ENCODE assay signal across 29 cellular contexts in the genomic region with DNA sequence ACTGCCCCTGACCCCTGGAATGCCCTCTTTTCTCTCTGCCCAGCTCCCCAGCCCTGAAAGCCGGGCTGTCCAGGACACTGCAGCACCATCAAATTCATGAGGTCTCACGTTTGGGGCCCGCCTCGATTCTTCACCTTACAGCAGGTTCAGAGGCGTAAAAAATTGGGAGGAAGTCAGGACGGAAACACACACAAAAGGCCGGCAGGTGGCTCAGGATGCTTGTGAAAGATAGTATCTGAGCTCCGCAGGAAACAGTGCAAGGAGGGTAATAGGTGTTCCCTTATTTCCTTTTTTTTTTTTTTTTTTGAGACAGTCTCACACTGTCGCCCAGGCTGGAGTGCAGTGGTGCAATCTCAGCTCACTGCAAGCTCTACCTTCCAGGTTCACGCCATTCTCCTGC. TPM values are rescaled to one million over a fixed set of nuclear protein-coding genes. Genes with fewer than 3 reads are reported as not detected.
A peak's percentile ranks its signal among the peaks of the same experiment; 100 is the strongest.
DNase-seq lines count a peak whose midpoint lies in the region; ATAC-seq, FAIRE-seq and TF ChIP-seq lines count a peak whose summit lies in the region.
"Had no signal": no experiment of that assay in that cellular context is flagged by ENCODE, and none has a peak within 500 bp of the region (broad histone marks: within the 10 kb centered on the region; RNA-seq: fewer than 3 reads in every experiment).

No MANE protein-coding gene starts in this region.

- H3K56ac ChIP-seq in H1 (replicated peaks; ENCODE audit: insufficient read length, low read depth, low read length), result no peak overlapping the region

- no peak overlapping the region for H3K4me3 ChIP-seq in CD4-positive, CD25-positive, alpha-beta regulatory T cell (ENCODE audit: low read depth, low read length)
- H3K4me3 ChIP-seq in OCI-LY7 (ENCODE audit: low read depth, low read length, poor library complexity, severe bottlenecking), result no peak overlapping the region
- H3K4me3 ChIP-seq in H1 (ENCODE audit: extremely low read depth in 1 of 4, insufficient read depth in 2 of 4, low read depth in 3 of 4, low read length in 4 of 4), result no peak overlapping the region
- no peak overlapping the region for H3K4me3 ChIP-seq in coronary artery
- H3K4me3 ChIP-seq: right atrium auricular region, spleen had no signal

- DNase-seq in DMS153 treated with DMSO at 0.1 percent for 48 hours (lab: John Stamatoyannopoulos, UW; ENCODE audit: unreplicated experiment) (peak; percentile 2), DMS153 (lab: John Stamatoyannopoulos, UW) (no peak), OCI-LY7 (ENCODE audit: low spot score) (peak; percentile 30), H1 (ENCODE audit: low read depth in 1 of 2, low spot score in 2 of 2) (no peak), coronary artery (ENCODE audit: low spot score) (no peak), medulla oblongata (ENCODE audit: extremely low spot score) (no peak)
- DNase-seq in CD4-positive, CD25-positive, alpha-beta regulatory T cell, result peak in 1 of 3 donors; percentile 74
- DNase-seq: activated CD8-positive, alpha-beta memory T cell treated with anti-CD3 and anti-CD28 coated beads, Interleukin-2, amount 50 U/mL, for 4 hours; dermis blood vessel endothelial cell; DMS79 treated with DMSO at 0.1 percent for 48 hours; glutamatergic neuron; kidney glomerular epithelial cell; NCI-H1092; NCI-H2029 treated with DMSO at 0.1 percent for 48 hours; NCI-H510A treated with DMSO at 0.1 percent for 48 hours; spleen; stimulated activated CD4-positive, alpha-beta T cell treated with anti-CD3 and anti-CD28 coated beads, Interleukin-4, amount 100 ng/mL, for 24 hours; T1000 had no signal

- no peak overlapping the region for H2BK120ac ChIP-seq in H1 (replicated peaks; ENCODE audit: low read depth, low read length)

- H3K9me3 ChIP-seq in CD4-positive, CD25-positive, alpha-beta regulatory T cell (ENCODE audit: control insufficient read depth in 2 of 2, low read length in 2 of 2), result no peaks in the 10 kb centered on the region
- no peaks in the 10 kb centered on the region for H3K9me3 ChIP-seq in OCI-LY7 (ENCODE audit: low read length)
- no peaks in the 10 kb centered on the region for H3K9me3 ChIP-seq in H1 (ENCODE audit: insufficient read depth in 2 of 2, low read depth in 1 of 2, low read length in 1 of 2)
- H3K9me3 ChIP-seq: right atrium auricular region had no signal

- no peak overlapping the region for H3K9ac ChIP-seq in H1 (replicated peaks in 1 of 4; ENCODE audit: extremely low read depth in 1 of 4, low read depth in 3 of 4, low read length in 3 of 4)

- H4K20me1 ChIP-seq in OCI-LY7 (ENCODE audit: insufficient read depth, low read length), result no peaks in the 10 kb centered on the region
- peaks cover 0 to 1% of the 10 kb centered on the region in 2 experiments for H4K20me1 ChIP-seq in H1 (replicated peaks in 1 of 2; ENCODE audit: control insufficient read depth in 1 of 2, insufficient read depth in 2 of 2, low read length in 2 of 2)

- no peaks in the 10 kb centered on the region for H3K79me1 ChIP-seq in H1 (ENCODE audit: low read depth, low read length)

- H2BK12ac ChIP-seq in H1 (ENCODE audit: low read depth, low read length), result no peak overlapping the region

- no peak overlapping the region for H2BK15ac ChIP-seq in H1 (ENCODE audit: low read length)

- H3K27me3 Mint-ChIP-seq in CD4-positive, CD25-positive, alpha-beta regulatory T cell, result peaks cover 25% of the 10 kb centered on the region

- H3K4me3 Mint-ChIP-seq in CD4-positive, CD25-positive, alpha-beta regulatory T cell, result peak overlapping the region in 3 of 4 donors; percentile 4 to 56 (median 19)
- H3K4me3 Mint-ChIP-seq: stimulated activated naive CD8-positive, alpha-beta T cell treated with anti-CD3 and anti-CD28 coated beads, Interleukin-15, Interleukin-2, amounts not matched to agents 100 ng/mL and 50 ng/mL, for 24 hours had no signal

- POLR2A ChIA-PET in OCI-LY7 (lab: Charles Lee), result interaction anchor here (0.6 to 0.7 kb wide), 2 partner anchors 63 to 1845 kb away, joined by 3 read pairs; no protein-coding TSS in a partner anchor
- POLR2A ChIA-PET in H1 (lab: Charles Lee; ENCODE audit: partially characterized antibody), result interaction anchor here (0.7 kb wide), 1 partner anchor 16 kb away, joined by 3 read pairs; no protein-coding TSS in a partner anchor

- TF ChIP-seq EP300 in H1 (IDR thresholded peaks at IDR 0.05; ENCODE audit: borderline replicate concordance in 1 of 2, low read depth in 2 of 2, low read length in 2 of 2), result no peak

- H2AFZ ChIP-seq in OCI-LY7 (ENCODE audit: low read length) (no peak overlapping the region), H1 (ENCODE audit: low read length) (no peak overlapping the region)

- intact Hi-C loops in OCI-LY7 (cut with micrococcal nuclease; ENCODE audit: unreplicated experiment), result loop anchor here (10.0 kb wide), 1 partner anchor 274 kb away; a partner anchor contains a TSS

- no peak overlapping the region for H3K23ac ChIP-seq in H1 (ENCODE audit: insufficient read length)

- no peak overlapping the region for H3K27ac ChIP-seq in CD4-positive, CD25-positive, alpha-beta regulatory T cell (ENCODE audit: insufficient read depth, low read length, poor library complexity, severe bottlenecking)
- H3K27ac ChIP-seq in OCI-LY7 (ENCODE audit: low read depth, low read length, poor library complexity, severe bottlenecking), result no peak overlapping the region
- no peak overlapping the region for H3K27ac ChIP-seq in H1 (ENCODE audit: low read depth, low read length)
- no peak overlapping the region for H3K27ac ChIP-seq in coronary artery
- H3K27ac ChIP-seq: 22Rv1, right atrium auricular region, spleen had no signal

- H2AK5ac ChIP-seq in H1 (ENCODE audit: low read depth, low read length), result no peak overlapping the region

- BruUV-seq in OCI-LY7 (replicated peaks; lab: Mats Ljungman, UMichigan), result no TSS peak

- H3K4me2 ChIP-seq in OCI-LY7 (ENCODE audit: low read length) (no peak overlapping the region), H1 (ENCODE audit: insufficient read depth in 1 of 2, low read depth in 2 of 2, low read length in 2 of 2) (no peak overlapping the region)

- ATAC-seq in CD4-positive, CD25-positive, alpha-beta regulatory T cell (ENCODE audit: low read depth in 2 of 2), result peak in 1 of 2 donors; percentile 13
- no peak for ATAC-seq in GM21825 (IDR thresholded peaks at IDR 0.05; ENCODE audit: unreplicated experiment)
- ATAC-seq: SK-N-SH treated with all-trans-retinoic acid at 6 μM for 48 hours had no signal

- TF ChIP-seq CTCF in OCI-LY7 (conservative IDR thresholded peaks at IDR 0.05; ENCODE audit: low read length), result 0 out of 2 replicates have a peak, but pooled peaks have one; percentile 20
- TF ChIP-seq CTCF in H1 (IDR thresholded peaks at IDR 0.05; ENCODE audit: control extremely low read depth in 1 of 3, insufficient read depth in 1 of 3, low read depth in 1 of 3, low read length in 3 of 3), result no peak
- TF ChIP-seq CTCF in coronary artery (IDR thresholded peaks at IDR 0.05), result no peak

- H3K36me3 ChIP-seq in CD4-positive, CD25-positive, alpha-beta regulatory T cell (ENCODE audit: control insufficient read depth, insufficient read depth, low read length), result no peaks in the 10 kb centered on the region
- H3K36me3 ChIP-seq in OCI-LY7 (ENCODE audit: insufficient read depth, low read length) (no peaks in the 10 kb centered on the region), H1 (ENCODE audit: control insufficient read depth in 2 of 4, insufficient read depth in 4 of 4, low read length in 3 of 4) (no peaks in the 10 kb centered on the region)
- H3K36me3 ChIP-seq: right atrium auricular region, spleen had no signal

- peaks cover 0 to 3% (median 0%) of the 10 kb centered on the region in 7 donors for H3K9me3 Mint-ChIP-seq in CD4-positive, CD25-positive, alpha-beta regulatory T cell
- H3K9me3 Mint-ChIP-seq: activated T-helper 2 cell treated with anti-CD3 and anti-CD28 coated beads, Interferon-gamma antibody, Interleukin-2, Interleukin-4, amounts not matched to agents 10 μg/mL and 5 μg/mL and 100 μg/mL, durations not matched to agents 14 hours and 24 hours and 36 hours; stimulated activated naive CD8-positive, alpha-beta T cell treated with anti-CD3 and anti-CD28 coated beads, Interleukin-15, Interleukin-2, amounts not matched to agents 100 ng/mL and 50 ng/mL, for 24 hours had no signal

- peak overlapping the region; percentile 19 for H4K91ac ChIP-seq in H1 (replicated peaks; ENCODE audit: insufficient read length, low read length)

- H3K9me2 ChIP-seq in OCI-LY7 (ENCODE audit: insufficient read depth, low read length), result no peaks in the 10 kb centered on the region

- no peak for TF ChIP-seq POLR2A in H1 (IDR thresholded peaks at IDR 0.05; ENCODE audit: control extremely low read depth in 1 of 2, low read depth in 2 of 2, low read length in 2 of 2)

- TF ChIP-seq RAD21 in H1 (IDR thresholded peaks at IDR 0.05 in 1 of 2, conservative IDR thresholded peaks at IDR 0.05 in 1 of 2; ENCODE audit: low read depth in 2 of 2, low read length in 2 of 2), result peak in 1 of 2 experiments; percentile 7; a peak in 1 of 4 replicates

- peaks cover 39% of the 10 kb centered on the region for H3K4me1 ChIP-seq in CD4-positive, CD25-positive, alpha-beta regulatory T cell (ENCODE audit: control insufficient read depth, insufficient read depth, low read length, poor library complexity, severe bottlenecking)
- H3K4me1 ChIP-seq in OCI-LY7 (ENCODE audit: insufficient read depth, low read length, poor library complexity, severe bottlenecking), result no peaks in the 10 kb centered on the region
- peaks cover 0 to 26% (median 12%) of the 10 kb centered on the region in 4 experiments; a peak in 5 of 7 replicates for H3K4me1 ChIP-seq in H1 (replicated peaks in 1 of 4; ENCODE audit: control insufficient read depth in 3 of 4, insufficient read depth in 4 of 4, low read length in 3 of 4)

- no peaks in the 10 kb centered on the region for H3K79me2 ChIP-seq in OCI-LY7 (ENCODE audit: insufficient read depth, low read depth, low read length)
- no peaks in the 10 kb centered on the region for H3K79me2 ChIP-seq in H1 (ENCODE audit: control insufficient read depth in 1 of 2, insufficient read depth in 2 of 2, low read length in 2 of 2)

- H3K36me3 Mint-ChIP-seq in CD4-positive, CD25-positive, alpha-beta regulatory T cell, result no peaks in the 10 kb centered on the region

- no peak overlapping the region for H2BK5ac ChIP-seq in H1 (ENCODE audit: low read depth, low read length)

- H3K27me3 ChIP-seq in CD4-positive, CD25-positive, alpha-beta regulatory T cell (ENCODE audit: control insufficient read depth, insufficient read depth, low read length), result no peaks in the 10 kb centered on the region
- H3K27me3 ChIP-seq in H1 (replicated peaks in 1 of 4; ENCODE audit: control insufficient read depth in 3 of 4, extremely low read depth in 1 of 4, insufficient read depth in 3 of 4, low read length in 3 of 4), result peaks cover 17 to 43% (median 36%) of the 10 kb centered on the region in 4 experiments
- H3K27me3 ChIP-seq: right atrium auricular region had no signal

- no peak overlapping the region for H3K18ac ChIP-seq in H1 (ENCODE audit: extremely low read depth, low read length)

- H3K4ac ChIP-seq in H1 (replicated peaks; ENCODE audit: insufficient read length, low read depth, low read length), result no peak overlapping the region

- no peak overlapping the region for H3K14ac ChIP-seq in H1 (ENCODE audit: insufficient read length)

- H3K23me2 ChIP-seq in H1 (ENCODE audit: low read depth, low read length), result peaks cover 20% of the 10 kb centered on the region

- H3K27ac Mint-ChIP-seq in CD4-positive, CD25-positive, alpha-beta regulatory T cell, result peak overlapping the region in 2 of 3 donors; percentile 56 to 85
- H3K27ac Mint-ChIP-seq: activated T-helper 2 cell treated with anti-CD3 and anti-CD28 coated beads, Interferon-gamma antibody, Interleukin-2, Interleukin-4, amounts not matched to agents 10 μg/mL and 5 μg/mL and 100 μg/mL, durations not matched to agents 14 hours and 24 hours and 36 hours; stimulated activated naive CD8-positive, alpha-beta T cell treated with anti-CD3 and anti-CD28 coated beads, Interleukin-15, Interleukin-2, amounts not matched to agents 100 ng/mL and 50 ng/mL, for 24 hours had no signal

- 81% methylated on average over 8 of the region's 10 CpGs; no CpG with 5 or more reads in 1 of the 2 experiments for WGBS in H1 (ENCODE audit: extremely low coverage in 1 of 2, insufficient coverage in 1 of 2, insufficient read length in 1 of 2, insufficient replicate concordance in 2 of 2, low coverage in 1 of 2, low lambda C conversion rate in 2 of 2, missing lambda C conversion rate in 1 of 2), 2 experiments

- CTCF ChIA-PET in OCI-LY7 (lab: Charles Lee; ENCODE audit: unreplicated experiment), result no interaction called here
- CTCF ChIA-PET in H1 (lab: Charles Lee; ENCODE audit: partially characterized antibody), result interaction anchor here (0.6 to 2.6 kb wide), 7 partner anchors 11 to 825 kb away, joined by 3 to 16 read pairs (median 5); no protein-coding TSS in a partner anchor

- FAIRE-seq in H1 (lab: Jason Lieb, UNC), result no peak
- FAIRE-seq: endothelial cell of umbilical vein, GM12891 had no signal

- H4K8ac ChIP-seq in H1 (ENCODE audit: extremely low read depth, insufficient read depth, low read length), result no peak overlapping the region

- no peak overlapping the region for H2BK20ac ChIP-seq in H1 (ENCODE audit: low read length)

- H4K5ac ChIP-seq in H1 (ENCODE audit: insufficient read length, low read depth, low read length), result no peak overlapping the region

- H3K4me1 Mint-ChIP-seq in CD4-positive, CD25-positive, alpha-beta regulatory T cell, result peaks cover 0 to 59% (median 19%) of the 10 kb centered on the region in 4 donors

RNA-seq across cellular contexts. Expression of a gene that starts 4.1 kb away (rescaled TPM):
- 1.5 TPM for total RNA-seq in CD4-positive, CD25-positive, alpha-beta regulatory T cell
- polyA plus RNA-seq in CD4-positive, CD25-positive, alpha-beta regulatory T cell, result 1 to 10 TPM in 1 of 4 donors, under 1 TPM in 3; 0.27 to 2.6 (median 0.34) TPM
- total RNA-seq in OCI-LY7 (2014; rRNA removed; shearing (Covaris generic)), result not detected in 2 replicates
- not detected in 2 replicates for total RNA-seq in OCI-LY7 (2022)
- 0.19 TPM in 1 of 2 replicates, not detected in the other for total RNA-seq in H1 (2021; fragmentation: NEBNext Ultra II Directional; extraction: Animal tissue kit (Norgen Biotek cat#: 25700))
- 0.05 and 0.15 TPM in 2 replicates for polyA plus RNA-seq in H1 (2011; rRNA removed)
- 0.23 TPM for polyA plus RNA-seq in H1 (2011; cell fraction: cytosol; rRNA removed)
- 0.16 TPM for polyA plus RNA-seq in H1 (2011; cell fraction: nucleus; rRNA removed)
- polyA plus RNA-seq in H1 (2012, experiment 1 of 2), result 0.27 to 0.29 TPM (median 0.29 TPM) in 3 of 4 replicates, not detected in the other
- polyA plus RNA-seq in H1 (2012, experiment 2 of 2), result not detected
- polyA plus RNA-seq in H1 (2013, experiment 1 of 2), result 0.12 TPM
- 0.07 TPM for polyA plus RNA-seq in H1 (2013, experiment 2 of 2)
- 0.16 and 0.24 TPM in 2 replicates for polyA minus RNA-seq in H1 (2011; rRNA and poly(A)+ RNA removed)
- polyA minus RNA-seq in H1 (2011; cell fraction: cytosol; rRNA and poly(A)+ RNA removed), result not detected
- polyA minus RNA-seq in H1 (2011; cell fraction: nucleus; rRNA and poly(A)+ RNA removed), result not detected
- total RNA-seq: dermis blood vessel endothelial cell, endothelial cell of umbilical vein, LHCN-M2, lung microvascular endothelial cell, right atrium auricular region had no signal
- polyA plus RNA-seq: endothelial cell of umbilical vein had no signal

RNA-seq across cellular contexts. Expression of a gene that starts 41.6 kb away (rescaled TPM):
- total RNA-seq in CD4-positive, CD25-positive, alpha-beta regulatory T cell, result not detected
- polyA plus RNA-seq in CD4-positive, CD25-positive, alpha-beta regulatory T cell, result not detected
- total RNA-seq in OCI-LY7 (2014; rRNA removed; shearing (Covaris generic)), result not detected in 2 replicates
- total RNA-seq in OCI-LY7 (2022), result not detected in 2 replicates
- not detected in 2 replicates for total RNA-seq in H1 (2021; fragmentation: NEBNext Ultra II Directional; extraction: Animal tissue kit (Norgen Biotek cat#: 25700))
- polyA plus RNA-seq in H1 (2011; rRNA removed), result 0.25 and 0.50 TPM in 2 replicates
- 0.25 TPM for polyA plus RNA-seq in H1 (2011; cell fraction: cytosol; rRNA removed)
- polyA plus RNA-seq in H1 (2011; cell fraction: nucleus; rRNA removed), result 0.51 TPM
- 0.26 to 0.69 TPM (median 0.31 TPM) in 4 replicates for polyA plus RNA-seq in H1 (2012, experiment 1 of 2)
- polyA plus RNA-seq in H1 (2012, experiment 2 of 2), result 0.24 TPM
- 0.26 TPM for polyA plus RNA-seq in H1 (2013, experiment 1 of 2)
- polyA plus RNA-seq in H1 (2013, experiment 2 of 2), result 0.35 TPM
- 0.19 and 0.73 TPM in 2 replicates for polyA minus RNA-seq in H1 (2011; rRNA and poly(A)+ RNA removed)
- polyA minus RNA-seq in H1 (2011; cell fraction: cytosol; rRNA and poly(A)+ RNA removed), result not detected
- 0.50 TPM for polyA minus RNA-seq in H1 (2011; cell fraction: nucleus; rRNA and poly(A)+ RNA removed)
- total RNA-seq: activated T-helper 2 cell treated with anti-CD3 and anti-CD28 coated beads, Interferon-gamma antibody, Interleukin-2, Interleukin-4, amounts not matched to agents 10 μg/mL and 5 μg/mL and 100 μg/mL, durations not matched to agents 14 hours and 24 hours and 36 hours; dermis blood vessel endothelial cell; endothelial cell of umbilical vein; LHCN-M2; lung microvascular endothelial cell; omental fat pad; right atrium auricular region; spleen had no signal
- polyA plus RNA-seq: endothelial cell of umbilical vein, spleen had no signal

RNA-seq across cellular contexts. Expression of a gene that starts 54.4 kb away (rescaled TPM):
- total RNA-seq in CD4-positive, CD25-positive, alpha-beta regulatory T cell, result not detected
- not detected for polyA plus RNA-seq in CD4-positive, CD25-positive, alpha-beta regulatory T cell
- not detected in 2 replicates for total RNA-seq in OCI-LY7 (2014; rRNA removed; shearing (Covaris generic))
- not detected in 2 replicates for total RNA-seq in OCI-LY7 (2022)
- total RNA-seq in H1 (2021; fragmentation: NEBNext Ultra II Directional; extraction: Animal tissue kit (Norgen Biotek cat#: 25700)), result not detected in 2 replicates
- polyA plus RNA-seq in H1 (2011; rRNA removed), result 0.06 and 0.17 TPM in 2 replicates
- 0.10 TPM for polyA plus RNA-seq in H1 (2011; cell fraction: cytosol; rRNA removed)
- 0.24 TPM for polyA plus RNA-seq in H1 (2011; cell fraction: nucleus; rRNA removed)
- 0.15 TPM in 2 of 4 replicates, not detected in the others for polyA plus RNA-seq in H1 (2012, experiment 1 of 2)
- polyA plus RNA-seq in H1 (2012, experiment 2 of 2), result not detected
- 0.10 TPM for polyA plus RNA-seq in H1 (2013, experiment 1 of 2)
- 0.02 TPM for polyA plus RNA-seq in H1 (2013, experiment 2 of 2)
- polyA minus RNA-seq in H1 (2011; rRNA and poly(A)+ RNA removed), result 0.71 and 0.82 TPM in 2 replicates
- polyA minus RNA-seq in H1 (2011; cell fraction: cytosol; rRNA and poly(A)+ RNA removed), result not detected
- polyA minus RNA-seq in H1 (2011; cell fraction: nucleus; rRNA and poly(A)+ RNA removed), result 0.40 TPM
- total RNA-seq: activated T-helper 2 cell treated with anti-CD3 and anti-CD28 coated beads, Interferon-gamma antibody, Interleukin-2, Interleukin-4, amounts not matched to agents 10 μg/mL and 5 μg/mL and 100 μg/mL, durations not matched to agents 14 hours and 24 hours and 36 hours; LHCN-M2 had no signal

Comparison
In these comparisons a context has a peak if more than half of its experiments do, and no peak if none do; other contexts are left out.
1. DNase-seq: peak in DMS153 treated with DMSO at 0.1 percent for 48 hours (single experiment) and OCI-LY7 (single experiment); none in DMS153 (single experiment), H1 (0 of 2), coronary artery (single experiment) and medulla oblongata (single experiment).